In the genomic region with DNA sequence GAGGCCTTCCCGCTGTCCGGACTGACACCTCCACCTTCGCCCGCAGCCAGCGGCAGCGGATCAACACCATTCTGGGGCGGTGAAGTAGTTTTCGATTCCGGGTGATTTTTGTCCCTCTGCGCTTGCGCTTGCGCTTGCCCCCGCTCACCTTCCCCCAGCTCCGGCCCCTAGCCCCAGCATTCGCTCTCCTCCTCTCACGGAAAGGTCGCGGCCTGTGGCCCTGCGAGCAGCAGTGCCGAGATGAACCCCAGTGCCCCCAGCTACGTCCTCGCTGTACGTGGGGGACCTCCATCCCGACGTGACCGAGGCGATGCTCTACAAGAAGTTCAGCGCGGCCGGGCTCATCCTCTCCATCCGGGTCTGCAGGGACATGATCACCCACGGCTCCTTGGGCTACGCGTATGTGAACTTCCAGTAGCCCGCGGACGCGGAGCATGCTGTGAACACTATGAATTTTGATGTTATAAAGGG, we compare ENCODE assay signal across 9 cellular contexts. TPM values are rescaled to one million over a fixed set of nuclear protein-coding genes. Genes with fewer than 3 reads are reported as not detected.
A peak's percentile ranks its signal among the peaks of the same experiment; 100 is the strongest.
DNase-seq lines count a peak whose midpoint lies in the region; ATAC-seq and TF ChIP-seq lines count a peak whose summit lies in the region.
"Had no signal": no experiment of that assay in that cellular context is flagged by ENCODE, and none has a peak within 500 bp of the region (broad histone marks: within the 10 kb centered on the region; RNA-seq: fewer than 3 reads in every experiment).

No MANE protein-coding gene starts in this region.

- ATAC-seq in GM19397 (IDR thresholded peaks at IDR 0.05; ENCODE audit: unreplicated experiment) (peak; percentile 74), GM18861 (IDR thresholded peaks at IDR 0.05; ENCODE audit: unreplicated experiment) (no peak), HG03439 (IDR thresholded peaks at IDR 0.05; ENCODE audit: unreplicated experiment) (no peak)
- peak; percentile 39 for ATAC-seq in activated T-helper 17 cell treated with anti-CD3 and anti-CD28 coated beads, Interleukin-2, amount 50 U/mL, for 72 hours (replicated peaks)

- H3K4me3 ChIP-seq in left ventricle myocardium inferior (peak overlapping the region; percentile 64), skin epidermis (peak overlapping the region; percentile 22 to 41 (median 29))

- intact Hi-C loops in left ventricle myocardium inferior (cut with micrococcal nuclease), result no loop called here

- no peaks in the 10 kb centered on the region for H3K36me3 Mint-ChIP-seq in activated T-helper 17 cell treated with anti-CD3 and anti-CD28 coated beads, Interleukin-2, amount 50 U/mL, for 72 hours (ENCODE audit: low read depth)

- H3K27ac Mint-ChIP-seq in activated T-helper 17 cell treated with anti-CD3 and anti-CD28 coated beads, Interleukin-2, amount 50 U/mL, for 72 hours, result peak overlapping the region; percentile 35

- DNase-seq in left ventricle myocardium inferior (peak; percentile 18), NCI-H2196 treated with DMSO at 0.1 percent for 48 hours (lab: John Stamatoyannopoulos, UW; ENCODE audit: unreplicated experiment) (no peak), DMS114 treated with DMSO at 0.1 percent for 48 hours (lab: John Stamatoyannopoulos, UW; ENCODE audit: unreplicated experiment) (no peak)
- DNase-seq: NK-92 treated with Interleukin-12 subunit alpha and Interleukin-12 subunit beta, amount 100 ng/mL, for 24 hours had no signal

- peaks cover 6% of the 10 kb centered on the region for H3K4me1 ChIP-seq in left ventricle myocardium inferior

- peak overlapping the region; percentile 69 for H3K4me3 Mint-ChIP-seq in activated T-helper 17 cell treated with anti-CD3 and anti-CD28 coated beads, Interleukin-2, amount 50 U/mL, for 72 hours

- no peaks in the 10 kb centered on the region for H3K4me1 Mint-ChIP-seq in activated T-helper 17 cell treated with anti-CD3 and anti-CD28 coated beads, Interleukin-2, amount 50 U/mL, for 72 hours

- H3K27me3 ChIP-seq in left ventricle myocardium inferior (ENCODE audit: low read depth), result peaks cover 28% of the 10 kb centered on the region

- no peak overlapping the region for H3K27ac ChIP-seq in left ventricle myocardium inferior (replicated peaks)
- H3K27ac ChIP-seq in skin epidermis, result peak overlapping the region in 1 of 21 experiments; percentile 21

- H3K9me3 ChIP-seq in left ventricle myocardium inferior (replicated peaks), result peaks cover 25% of the 10 kb centered on the region

- no peaks in the 10 kb centered on the region for H3K36me3 ChIP-seq in left ventricle myocardium inferior

- TF ChIP-seq CTCF in left ventricle myocardium inferior (IDR thresholded peaks at IDR 0.05; ENCODE audit: borderline replicate concordance), result no peak

- H3K27me3 Mint-ChIP-seq in activated T-helper 17 cell treated with anti-CD3 and anti-CD28 coated beads, Interleukin-2, amount 50 U/mL, for 72 hours, result peaks cover 6% of the 10 kb centered on the region

- no peaks in the 10 kb centered on the region for H3K9me3 Mint-ChIP-seq in activated T-helper 17 cell treated with anti-CD3 and anti-CD28 coated beads, Interleukin-2, amount 50 U/mL, for 72 hours

RNA-seq across cellular contexts. Expression of gene SRGAP1, which starts 22.7 kb away (rescaled TPM):
- total RNA-seq in activated T-helper 17 cell treated with anti-CD3 and anti-CD28 coated beads, Interleukin-2, amount 50 U/mL, for 72 hours, result under 1 TPM; 0.06 to 0.29 TPM
- 2.3 TPM for total RNA-seq in left ventricle myocardium inferior

RNA-seq across cellular contexts. Expression of gene RXYLT1, which starts 42.1 kb away (rescaled TPM):
- 10 to 100 TPM in 1 of 2 donors, 1 to 10 TPM in 1; 9.0 to 18.1 TPM for total RNA-seq in activated T-helper 17 cell treated with anti-CD3 and anti-CD28 coated beads, Interleukin-2, amount 50 U/mL, for 72 hours
- 16.7 TPM for total RNA-seq in left ventricle myocardium inferior

Comparison
In these comparisons a context has a peak if more than half of its experiments do, and no peak if none do; other contexts are left out.
1. ATAC-seq: peak in GM19397 (single experiment) and activated T-helper 17 cell treated with anti-CD3 and anti-CD28 coated beads, Interleukin-2, amount 50 U/mL, for 72 hours (single experiment); none in GM18861 (single experiment) and HG03439 (single experiment).